Comparison of ENCODE assay signal across 24 cellular contexts in genomic region chr2:97792416-97792815, GRCh38.
"Had no signal": no experiment of that assay in that cellular context is flagged by ENCODE, and none has a peak within 500 bp of the region (broad histone marks: within the 10 kb centered on the region; RNA-seq: fewer than 3 reads in every experiment).

No MANE protein-coding gene starts in this region.

- FAIRE-seq: endometrium, kidney, urothelium cell line had no signal

- ATAC-seq: gastroesophageal sphincter; left cardiac atrium; lower lobe of right lung; natural killer cell treated with Interleukin-12 subunit alpha and Interleukin-12 subunit beta and Interleukin-15 and Interleukin-18, amount 100 ng/mL, for 72 hours; psoas muscle; sciatic nerve had no signal

- H3K4me3 ChIP-seq: esophagus squamous epithelium, gastroesophageal sphincter, left ventricle myocardium inferior, lower lobe of right lung, psoas muscle, skin epidermis, stomach had no signal

- H3K27me3 ChIP-seq: esophagus squamous epithelium, gastroesophageal sphincter, stomach had no signal

- DNase-seq: effector memory CD4-positive, alpha-beta T cell; esophagus squamous epithelium; foreskin fibroblast; glutamatergic neuron; immature natural killer cell; kidney; left cardiac atrium; left ventricle myocardium inferior; lower lobe of right lung; mesenchymal stem cell; midbrain; psoas muscle; retina; stimulated activated CD4-positive, alpha-beta T cell treated with anti-CD3 and anti-CD28 coated beads, Interleukin-2, amount 100 ng/mL, for 24 hours; stimulated activated naive CD4-positive, alpha-beta T cell; stomach; substantia nigra had no signal

- H3K9me3 ChIP-seq: esophagus squamous epithelium, gastroesophageal sphincter, left ventricle myocardium inferior, lower lobe of right lung, psoas muscle, stomach had no signal

- H3K27ac ChIP-seq: epithelial cell of prostate, esophagus squamous epithelium, gastroesophageal sphincter, left ventricle myocardium inferior, lower lobe of right lung, psoas muscle, skin epidermis, stomach had no signal

- H3K4me1 ChIP-seq: esophagus squamous epithelium, gastroesophageal sphincter, left ventricle myocardium inferior, psoas muscle, stomach had no signal
